ENCODE assay signal across 23 cellular contexts in the genomic region with DNA sequence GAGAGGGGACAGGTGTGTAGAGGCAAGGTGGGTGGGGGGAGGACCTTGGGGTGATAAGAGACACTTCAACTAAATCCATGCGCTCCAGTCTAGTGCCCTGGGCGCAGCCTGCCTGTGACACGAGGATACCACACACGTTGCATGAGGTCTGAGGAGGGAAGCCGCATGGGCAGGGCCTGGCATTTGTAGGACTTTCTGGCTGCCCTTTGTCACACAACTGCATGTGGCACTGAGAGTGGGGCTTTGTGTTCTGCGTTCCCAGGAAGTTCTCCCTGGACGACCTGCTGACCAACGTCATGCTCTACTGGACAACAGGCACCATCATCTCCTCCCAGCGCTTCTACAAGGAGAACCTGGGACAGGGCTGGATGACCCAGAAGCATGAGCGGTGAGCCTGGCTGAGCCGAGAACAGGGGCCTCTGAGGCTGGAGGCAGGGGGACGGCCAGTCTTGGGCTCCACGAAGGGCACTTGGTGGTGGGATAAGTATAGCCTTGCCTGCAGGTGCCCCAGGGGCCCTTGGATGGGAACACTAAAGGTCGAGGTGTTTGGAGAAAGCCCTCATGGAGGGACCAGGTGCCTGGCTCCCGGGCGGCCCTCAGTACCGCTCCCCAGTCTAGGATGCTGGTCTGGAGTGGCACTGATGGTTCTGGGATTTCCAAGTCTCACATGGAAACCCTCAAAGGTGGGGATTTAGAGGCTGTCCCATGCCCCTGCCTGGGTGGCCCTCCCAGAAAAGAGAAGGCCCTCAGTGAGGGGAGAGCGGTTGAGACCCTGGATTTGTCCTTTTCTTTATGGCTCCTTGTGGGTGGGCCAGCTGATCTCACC. TPM values are rescaled to one million over a fixed set of nuclear protein-coding genes. Genes with fewer than 3 reads are reported as not detected.
DNase-seq lines count a peak whose midpoint lies in the region; ATAC-seq, FAIRE-seq and TF ChIP-seq lines count a peak whose summit lies in the region.
"Had no signal": no experiment of that assay in that cellular context is flagged by ENCODE, and none has a peak within 500 bp of the region (broad histone marks: within the 10 kb centered on the region; RNA-seq: fewer than 3 reads in every experiment).

No MANE protein-coding gene starts in this region.

- no peaks in the 10 kb centered on the region for H3K27me3 Mint-ChIP-seq in CD8-positive, alpha-beta T cell (ENCODE audit: low read depth)
- H3K27me3 Mint-ChIP-seq in endothelial cell (ENCODE audit: unreplicated experiment) (peaks cover 20% of the 10 kb centered on the region), progenitor cell of endocrine pancreas (no peaks in the 10 kb centered on the region)

- H3K4me3 ChIP-seq in CD8-positive, alpha-beta T cell (ENCODE audit: low read depth, low read length) = no peak overlapping the region
- no peak overlapping the region for H3K4me3 ChIP-seq in coronary artery
- H3K4me3 ChIP-seq: GM23248, heart right ventricle, SK-N-MC had no signal

- POLR2A ChIA-PET in CD8-positive, alpha-beta T cell (lab: Charles Lee) = interaction anchor here (0.8 to 1.6 kb wide), 5 partner anchors 27 to 377 kb away, joined by 3 to 4 read pairs (median 3); partner anchors contain the start of gene TMEM63A

- no peak overlapping the region for H3K27ac ChIP-seq in CD8-positive, alpha-beta T cell (ENCODE audit: low read depth, low read length)
- H3K27ac ChIP-seq in coronary artery = peak overlapping the region in 1 of 2 donors; percentile 10
- H3K27ac ChIP-seq: brain microvascular endothelial cell, GM23248, HL-60, SK-N-MC had no signal

- peaks cover 51% of the 10 kb centered on the region for H3K4me1 ChIP-seq in CD8-positive, alpha-beta T cell (ENCODE audit: insufficient read depth, low read length)

- H3K9me3 Mint-ChIP-seq in CD8-positive, alpha-beta T cell = no peaks in the 10 kb centered on the region
- no peaks in the 10 kb centered on the region for H3K9me3 Mint-ChIP-seq in endothelial cell (ENCODE audit: unreplicated experiment)
- H3K9me3 Mint-ChIP-seq in progenitor cell of endocrine pancreas (ENCODE audit: low read depth) = no peaks in the 10 kb centered on the region
- H3K9me3 Mint-ChIP-seq: neural crest cell had no signal

- CTCF ChIA-PET in CD8-positive, alpha-beta T cell (lab: Charles Lee) = interaction anchor here (1.0 to 2.5 kb wide), 5 partner anchors 10 to 67 kb away, joined by 4 to 12 read pairs (median 8); no protein-coding TSS in a partner anchor

- no peak for ATAC-seq in CD8-positive, alpha-beta T cell
- no peak for ATAC-seq in GM21528 (IDR thresholded peaks at IDR 0.05; ENCODE audit: low FRiP score, unreplicated experiment)
- ATAC-seq: PC-3 had no signal

- no peak for FAIRE-seq in RCC 7860 (lab: Jason Lieb, UNC)

- no peak for DNase-seq in CD8-positive, alpha-beta T cell
- DNase-seq in RCC 7860 (ENCODE audit: low spot score) = peak; percentile 10
- no peak for DNase-seq in endothelial cell (ENCODE audit: low spot score)
- DNase-seq in progenitor cell of endocrine pancreas (ENCODE audit: low spot score, unreplicated experiment) = no peak
- DNase-seq in A172 (ENCODE audit: low spot score) = no peak
- DNase-seq in GM19240 (ENCODE audit: insufficient read length, low spot score) = no peak
- DNase-seq in coronary artery (ENCODE audit: low spot score) = no peak
- DNase-seq: activated CD4-positive, alpha-beta T cell treated with anti-CD3 and anti-CD28 coated beads for 48 hours; activated CD8-positive, alpha-beta memory T cell treated with anti-CD3 and anti-CD28 coated beads, Interleukin-2, amount 50 U/mL, for 48 hours; brain microvascular endothelial cell; DMS153; GM23248; heart right ventricle; KG1; NCI-H1048; NCI-H2081 treated with DMSO at 0.1 percent for 48 hours; NCI-H524 treated with DMSO at 0.1 percent for 48 hours; PC-3 had no signal

- peaks cover 63% of the 10 kb centered on the region for H3K4me1 Mint-ChIP-seq in CD8-positive, alpha-beta T cell (ENCODE audit: low read depth)
- H3K4me1 Mint-ChIP-seq in endothelial cell (ENCODE audit: unreplicated experiment) (peaks cover 8% of the 10 kb centered on the region), progenitor cell of endocrine pancreas (ENCODE audit: low read depth) (peaks cover 7% of the 10 kb centered on the region)

- peak overlapping the region; percentile 78 for H3K27ac Mint-ChIP-seq in CD8-positive, alpha-beta T cell
- no peak overlapping the region for H3K27ac Mint-ChIP-seq in endothelial cell (ENCODE audit: unreplicated experiment)
- peak overlapping the region; percentile 65 for H3K27ac Mint-ChIP-seq in progenitor cell of endocrine pancreas

- no peaks in the 10 kb centered on the region for H3K27me3 ChIP-seq in CD8-positive, alpha-beta T cell (ENCODE audit: insufficient read depth, low read length)
- H3K27me3 ChIP-seq: brain microvascular endothelial cell, heart right ventricle had no signal

- peaks cover 17% of the 10 kb centered on the region for H3K36me3 ChIP-seq in CD8-positive, alpha-beta T cell (ENCODE audit: insufficient read depth, low read length)
- H3K36me3 ChIP-seq: brain microvascular endothelial cell had no signal

- peaks cover 28% of the 10 kb centered on the region for H3K36me3 Mint-ChIP-seq in CD8-positive, alpha-beta T cell
- peaks cover 51% of the 10 kb centered on the region for H3K36me3 Mint-ChIP-seq in endothelial cell (ENCODE audit: low read depth, unreplicated experiment)
- peaks cover 19% of the 10 kb centered on the region for H3K36me3 Mint-ChIP-seq in progenitor cell of endocrine pancreas (ENCODE audit: insufficient read depth)

- no peak for TF ChIP-seq CTCF in CD8-positive, alpha-beta T cell (IDR thresholded peaks at IDR 0.05)
- no peak for TF ChIP-seq CTCF in endothelial cell (IDR thresholded peaks at IDR 0.05; ENCODE audit: unreplicated experiment)
- no peak for TF ChIP-seq CTCF in progenitor cell of endocrine pancreas (IDR thresholded peaks at IDR 0.05; ENCODE audit: unreplicated experiment)
- no peak for TF ChIP-seq CTCF in coronary artery (IDR thresholded peaks at IDR 0.05)

- no peaks in the 10 kb centered on the region for H3K9me3 ChIP-seq in CD8-positive, alpha-beta T cell (ENCODE audit: low read length)
- H3K9me3 ChIP-seq: heart right ventricle had no signal

- intact Hi-C loops in CD8-positive, alpha-beta T cell (cut with DNase I, micrococcal nuclease) = loop anchor here (5.0 kb wide), 3 partner anchors 67 to 367 kb away; partner anchors contain the start of gene SRP9 (in 2 of the 2)

- no peak overlapping the region for H3K4me3 Mint-ChIP-seq in CD8-positive, alpha-beta T cell
- H3K4me3 Mint-ChIP-seq in endothelial cell (ENCODE audit: unreplicated experiment) (peak overlapping the region; percentile 71), progenitor cell of endocrine pancreas (ENCODE audit: low read depth) (no peak overlapping the region)
- H3K4me3 Mint-ChIP-seq: neural crest cell had no signal

RNA-seq across cellular contexts. Expression of gene EPHX1, which starts 34.5 kb away (rescaled TPM):
- under 1 TPM; 0.72 to 0.92 TPM for total RNA-seq in CD8-positive, alpha-beta T cell
- total RNA-seq in endothelial cell (ENCODE audit: unreplicated experiment) (45.0 TPM), progenitor cell of endocrine pancreas (41.2 and 41.5 TPM in 2 replicates)
- 32.3 and 34.2 TPM in 2 replicates for total RNA-seq in A172 (2014; rRNA removed; shearing (Covaris generic))

RNA-seq across cellular contexts. Expression of gene TMEM63A, which starts 37.7 kb away (rescaled TPM):
- total RNA-seq in CD8-positive, alpha-beta T cell = 100 to 1,000 TPM; 132 to 144 TPM
- total RNA-seq in endothelial cell (ENCODE audit: unreplicated experiment) (79.9 TPM), progenitor cell of endocrine pancreas (236 and 246 TPM in 2 replicates)
- 7.8 and 8.2 TPM in 2 replicates for total RNA-seq in A172 (2014; rRNA removed; shearing (Covaris generic))

RNA-seq across cellular contexts. Expression of gene LEFTY1, which starts 44.5 kb away (rescaled TPM):
- not detected for total RNA-seq in CD8-positive, alpha-beta T cell
- total RNA-seq in endothelial cell (ENCODE audit: unreplicated experiment) (0.28 TPM), progenitor cell of endocrine pancreas (22.9 and 26.0 TPM in 2 replicates)
- total RNA-seq in A172 (2014; rRNA removed; shearing (Covaris generic)) = not detected in 2 replicates
- total RNA-seq: GM23248, mesenteric fat pad, PC-3 had no signal

Comparison
In these comparisons a context has a peak if more than half of its experiments do, and no peak if none do; other contexts are left out.
1. RNA of gene EPHX1, which starts 34.5 kb away (total RNA-seq): 45.0 TPM in endothelial cell (single experiment), 41.2 to 41.5 TPM in progenitor cell of endocrine pancreas and 32.3 to 34.2 TPM in A172; 0.72 to 0.92 TPM in CD8-positive, alpha-beta T cell; every median in the first group is over 10 times any median in the second.
2. RNA of gene LEFTY1, which starts 44.5 kb away (total RNA-seq): 22.9 to 26.0 TPM in progenitor cell of endocrine pancreas; 0.28 TPM in endothelial cell (single experiment), not detected in CD8-positive, alpha-beta T cell and not detected in A172; every median in the first group is over 10 times any median in the second.